Comparison of ENCODE assay signal across 14 cellular contexts in the genomic region with DNA sequence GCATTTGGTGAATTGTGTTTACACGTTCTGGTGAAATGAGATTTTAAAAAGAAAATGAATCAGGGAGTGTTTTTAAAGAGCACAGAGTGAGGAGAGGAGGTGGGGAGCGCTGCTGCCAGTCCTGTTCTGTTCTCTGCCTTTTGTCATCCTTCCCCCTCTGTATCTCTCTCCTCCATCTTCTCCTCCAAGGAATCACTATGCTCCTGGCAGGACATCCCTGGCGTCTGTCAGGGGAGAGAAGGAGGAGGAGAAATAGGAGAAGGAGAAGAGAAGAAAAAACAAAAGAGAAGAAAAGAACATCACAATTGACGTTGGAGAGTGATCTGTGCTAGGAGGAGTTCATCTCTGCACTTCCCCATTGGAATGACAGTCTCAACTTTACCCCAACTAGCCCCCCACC.
DNase-seq lines count a peak whose midpoint lies in the region; ATAC-seq and TF ChIP-seq lines count a peak whose summit lies in the region.
"Had no signal": no experiment of that assay in that cellular context is flagged by ENCODE, and none has a peak within 500 bp of the region (broad histone marks: within the 10 kb centered on the region; RNA-seq: fewer than 3 reads in every experiment).

No MANE protein-coding gene starts in this region.

- CTCF ChIA-PET in Panc1 (lab: Charles Lee): no interaction called here

- peaks cover 48% of the 10 kb centered on the region for H3K4me1 Mint-ChIP-seq in type B pancreatic cell (ENCODE audit: unreplicated experiment)

- H3K4me1 ChIP-seq in Panc1 (ENCODE audit: control insufficient read depth, insufficient read depth, low read length) (peaks cover 50% of the 10 kb centered on the region), esophagus squamous epithelium (peaks cover 0 to 52% (median 20%) of the 10 kb centered on the region in 3 donors), neuron (ENCODE audit: insufficient read depth, low read length) (peaks cover 13% of the 10 kb centered on the region)

- H2AFZ ChIP-seq in neuron (ENCODE audit: low read depth, low read length): peak overlapping the region; percentile 21

- DNase-seq in Panc1 (ENCODE audit: low read depth, low spot score): no peak
- DNase-seq in esophagus squamous epithelium (lab: John Stamatoyannopoulos, UW): no peak
- DNase-seq in type B pancreatic cell (ENCODE audit: extremely low spot score, unreplicated experiment): no peak
- no peak for DNase-seq in GM20000 (ENCODE audit: low spot score)
- DNase-seq: activated CD4-positive, alpha-beta T cell treated with anti-CD3 and anti-CD28 coated beads, Interleukin-2, amount 50 U/mL, for 48 hours; NCI-H2171 treated with DMSO at 0.1 percent for 48 hours; stimulated activated naive CD8-positive, alpha-beta T cell treated with anti-CD3 and anti-CD28 coated beads, Interleukin-15, amount 100 ng/mL, for 72 hours had no signal

- H3K9me3 ChIP-seq in Panc1 (ENCODE audit: control insufficient read depth, insufficient read depth, low read depth, low read length) (no peaks in the 10 kb centered on the region), esophagus squamous epithelium (no peaks in the 10 kb centered on the region), neuron (ENCODE audit: low read length) (no peaks in the 10 kb centered on the region)
- H3K9me3 ChIP-seq: left lung had no signal

- 47 to 53% methylated on average over 4 of the region's 4 CpGs for WGBS in esophagus squamous epithelium, 2 donors

- H3K4me3 Mint-ChIP-seq in type B pancreatic cell: no peak overlapping the region
- H3K4me3 Mint-ChIP-seq: activated T-helper 1 cell treated with anti-CD3 and anti-CD28 coated beads, Interleukin-12 subunit alpha, Interleukin-12 subunit beta, Interleukin-2, Interleukin-4 antibody, amounts not matched to agents 30 ng/mL and 10 ng/mL and 1 ng/mL, durations not matched to agents 14 hours and 24 hours and 36 hours; neural crest cell; stimulated activated naive CD8-positive, alpha-beta T cell treated with anti-CD3 and anti-CD28 coated beads, Interleukin-15, amount 100 ng/mL, for 72 hours had no signal

- POLR2A ChIA-PET in Panc1 (lab: Charles Lee): no interaction called here

- H3K4me3 ChIP-seq in Panc1 (ENCODE audit: low read depth in 2 of 2, low read length in 2 of 2) (no peak overlapping the region), esophagus squamous epithelium (no peak overlapping the region), neuron (ENCODE audit: low read length) (no peak overlapping the region)
- H3K4me3 ChIP-seq: left lung had no signal

- H3K27ac ChIP-seq in Panc1 (ENCODE audit: low read length): peak overlapping the region; percentile 80
- H3K27ac ChIP-seq in esophagus squamous epithelium: peak overlapping the region in 3 of 4 donors; percentile 57 to 81 (median 67)
- H3K27ac ChIP-seq: C4-2B had no signal

- H3K27me3 ChIP-seq in Panc1 (ENCODE audit: control insufficient read depth, insufficient read depth, low read length) (no peaks in the 10 kb centered on the region), esophagus squamous epithelium (no peaks in the 10 kb centered on the region), neuron (ENCODE audit: insufficient read depth, low read length) (no peaks in the 10 kb centered on the region)
- H3K27me3 ChIP-seq: left lung had no signal

- intact Hi-C loops in Panc1 (cut with micrococcal nuclease; ENCODE audit: unreplicated experiment) (loop anchor here (10.0 kb wide), 2 partner anchors 500 to 560 kb away; no protein-coding TSS in a partner anchor), esophagus squamous epithelium (cut with DNase I) (no loop called here)

- ATAC-seq in Panc1 (no peak), GM19452 (IDR thresholded peaks at IDR 0.05; ENCODE audit: unreplicated experiment) (no peak), HG03521 (IDR thresholded peaks at IDR 0.05; ENCODE audit: unreplicated experiment) (no peak)
- ATAC-seq: stimulated activated naive CD8-positive, alpha-beta T cell treated with anti-CD3 and anti-CD28 coated beads, Interleukin-15, amount 100 ng/mL, for 72 hours had no signal

- peak overlapping the region; percentile 64 for H3K27ac Mint-ChIP-seq in type B pancreatic cell
- H3K27ac Mint-ChIP-seq: activated T-helper 1 cell treated with anti-CD3 and anti-CD28 coated beads, Interleukin-12 subunit alpha, Interleukin-12 subunit beta, Interleukin-2, Interleukin-4 antibody, amounts not matched to agents 30 ng/mL and 10 ng/mL and 1 ng/mL, durations not matched to agents 14 hours and 24 hours and 36 hours; stimulated activated naive CD8-positive, alpha-beta T cell treated with anti-CD3 and anti-CD28 coated beads, Interleukin-15, amount 100 ng/mL, for 72 hours had no signal

- in situ Hi-C loops in Panc1 (cut with HindIII; ENCODE audit: low pct_unique_long_range_greater_than_20kb, low sequenced_read_pairs): no loop called here

- H3K27me3 Mint-ChIP-seq in type B pancreatic cell: no peaks in the 10 kb centered on the region
- H3K27me3 Mint-ChIP-seq: stimulated activated naive CD8-positive, alpha-beta T cell treated with anti-CD3 and anti-CD28 coated beads, Interleukin-15, amount 100 ng/mL, for 72 hours had no signal

- no peak for TF ChIP-seq CTCF in Panc1 (IDR thresholded peaks at IDR 0.05)
- TF ChIP-seq CTCF in esophagus squamous epithelium (IDR thresholded peaks at IDR 0.05): no peak
- TF ChIP-seq CTCF in type B pancreatic cell (conservative IDR thresholded peaks at IDR 0.05): no peak
- TF ChIP-seq CTCF in GM20000 (IDR thresholded peaks at IDR 0.05; ENCODE audit: extremely low read depth, missing control alignments): no peak

- H3K36me3 ChIP-seq in Panc1 (ENCODE audit: control insufficient read depth, insufficient read depth, low read length) (no peaks in the 10 kb centered on the region), esophagus squamous epithelium (no peaks in the 10 kb centered on the region), neuron (ENCODE audit: insufficient read depth, low read length) (no peaks in the 10 kb centered on the region)
- H3K36me3 ChIP-seq: left lung had no signal

- no peaks in the 10 kb centered on the region for H3K9me3 Mint-ChIP-seq in type B pancreatic cell
- H3K9me3 Mint-ChIP-seq: activated T-helper 1 cell treated with anti-CD3 and anti-CD28 coated beads, Interleukin-12 subunit alpha, Interleukin-12 subunit beta, Interleukin-2, Interleukin-4 antibody, amounts not matched to agents 30 ng/mL and 10 ng/mL and 1 ng/mL, durations not matched to agents 14 hours and 24 hours and 36 hours; neural crest cell; stimulated activated naive CD8-positive, alpha-beta T cell treated with anti-CD3 and anti-CD28 coated beads, Interleukin-15, amount 100 ng/mL, for 72 hours had no signal

- no peaks in the 10 kb centered on the region for H3K36me3 Mint-ChIP-seq in type B pancreatic cell

- no peak for TF ChIP-seq POLR2A in esophagus squamous epithelium (IDR thresholded peaks at IDR 0.05)

- no TSS peak for BruUV-seq in Panc1 (replicated peaks; lab: Mats Ljungman, UMichigan)
